Comparison of ENCODE assay signal across 1 cellular context in genomic region chr10:28878236-28878970, GRCh38.
A peak's percentile ranks its signal among the peaks of the same experiment; 100 is the strongest.
TF ChIP-seq lines count a peak whose summit lies in the region.

No MANE protein-coding gene starts in this region.

TF ChIP-seq in K562, 482 proteins besides CTCF, POLR2A, EP300 and RAD21 (continued from another document and continues in another):
- TF ChIP-seq AFF4 (CRISPR knock-in tag; IDR thresholded peaks at IDR 0.05) (no peak), ARNT (IDR thresholded peaks at IDR 0.05) (no peak), ZNF3 (CRISPR knock-in tag; IDR thresholded peaks at IDR 0.05) (no peak), GATAD2B (IDR thresholded peaks at IDR 0.05; ENCODE audit: borderline replicate concordance) (no peak), RBM34 (IDR thresholded peaks at IDR 0.05; ENCODE audit: borderline replicate concordance, insufficient read depth, low read length) (no peak), TCF3 (CRISPR knock-in tag; IDR thresholded peaks at IDR 0.05) (no peak), MEIS2 (IDR thresholded peaks at IDR 0.05; ENCODE audit: partially characterized antibody) (peak; percentile 80), ZNF609 (CRISPR knock-in tag; IDR thresholded peaks at IDR 0.05; ENCODE audit: borderline replicate concordance) (no peak), ATF3 (IDR thresholded peaks at IDR 0.05) (no peak), ATF3 (CRISPR knock-in tag; conservative IDR thresholded peaks at IDR 0.05) (no peak), TAF7 (tag; IDR thresholded peaks at IDR 0.05) (no peak), BRD9 (IDR thresholded peaks at IDR 0.05; ENCODE audit: low read depth, partially characterized antibody) (peak; percentile 36), ZNF395 (CRISPR knock-in tag; IDR thresholded peaks at IDR 0.05) (no peak), ETV6 (IDR thresholded peaks at IDR 0.05; ENCODE audit: borderline replicate concordance in 1 of 2, low read depth in 2 of 2, low read length in 1 of 2) (no peak), ETV6 (CRISPR knock-in tag; IDR thresholded peaks at IDR 0.05; ENCODE audit: borderline replicate concordance) (no peak), CBFA2T3 (IDR thresholded peaks at IDR 0.05) (peak; percentile 65), XRCC5 (IDR thresholded peaks at IDR 0.05; ENCODE audit: low read depth, low read length) (no peak), ARID2 (IDR thresholded peaks at IDR 0.05) (peak; percentile 64), SRSF1 (IDR thresholded peaks at IDR 0.05; ENCODE audit: low read depth, low read length) (no peak), JUNB (CRISPR knock-in tag; conservative IDR thresholded peaks at IDR 0.05) (no peak), CBX3 (IDR thresholded peaks at IDR 0.05; ENCODE audit: borderline replicate concordance in 1 of 2, low read length in 2 of 2) (no peak), NR1H2 (CRISPR knock-in tag; IDR thresholded peaks at IDR 0.05) (no peak), POLR3A (IDR thresholded peaks at IDR 0.05; ENCODE audit: borderline replicate concordance, extremely low read depth, insufficient read depth, insufficient read length) (no peak), HINFP (tag; conservative IDR thresholded peaks at IDR 0.05; ENCODE audit: low read depth) (no peak), ZNF324 (CRISPR knock-in tag; IDR thresholded peaks at IDR 0.05) (no peak), ZNF354B (CRISPR knock-in tag; IDR thresholded peaks at IDR 0.05) (no peak), SIN3B (IDR thresholded peaks at IDR 0.05; ENCODE audit: low read depth) (no peak), BCOR (IDR thresholded peaks at IDR 0.05) (no peak), ZNF407 (IDR thresholded peaks at IDR 0.05; ENCODE audit: low read depth) (no peak), PHF20 (IDR thresholded peaks at IDR 0.05; ENCODE audit: partially characterized antibody) (no peak), FIP1L1 (IDR thresholded peaks at IDR 0.05; ENCODE audit: low read depth, low read length, poor library complexity, severe bottlenecking) (no peak), GABPB1 (CRISPR knock-in tag; IDR thresholded peaks at IDR 0.05) (no peak), ZNF75A (CRISPR knock-in tag; IDR thresholded peaks at IDR 0.05) (no peak), ZNF280A (IDR thresholded peaks at IDR 0.05; ENCODE audit: low read depth, partially characterized antibody) (no peak), NFXL1 (CRISPR knock-in tag; IDR thresholded peaks at IDR 0.05) (no peak), CXXC5 (CRISPR knock-in tag; IDR thresholded peaks at IDR 0.05) (no peak), ADNP (tag; IDR thresholded peaks at IDR 0.05) (no peak), ZBTB8A (IDR thresholded peaks at IDR 0.05; ENCODE audit: partially characterized antibody) (no peak), PRMT5 (CRISPR knock-in tag; IDR thresholded peaks at IDR 0.05) (no peak), KLF1 (tag; IDR thresholded peaks at IDR 0.05) (no peak), CREBBP (IDR thresholded peaks at IDR 0.05; ENCODE audit: low read depth, low read length) (no peak), U2AF1 (optimal IDR thresholded peaks at IDR 0.05; ENCODE audit: low read depth, low read length) (no peak), HCFC1 (IDR thresholded peaks at IDR 0.05; ENCODE audit: low read depth, low read length) (no peak)
